31 cellular contexts compared by ENCODE assay signal in genomic region chr7:17966706-17967105, GRCh38. TPM values are rescaled to one million over a fixed set of nuclear protein-coding genes. Genes with fewer than 3 reads are reported as not detected.
DNase-seq lines count a peak whose midpoint lies in the region; ATAC-seq and TF ChIP-seq lines count a peak whose summit lies in the region.
"Had no signal": no experiment of that assay in that cellular context is flagged by ENCODE, and none has a peak within 500 bp of the region (broad histone marks: within the 10 kb centered on the region; RNA-seq: fewer than 3 reads in every experiment).

No MANE protein-coding gene starts in this region.

- H3K9me3 Mint-ChIP-seq in natural killer cell treated with Interleukin-12 subunit alpha and Interleukin-12 subunit beta and Interleukin-15 and Interleukin-18, amount 100 ng/mL, for 72 hours, result no peaks in the 10 kb centered on the region
- H3K9me3 Mint-ChIP-seq: CD14-positive monocyte; CD4-positive, alpha-beta memory T cell; CD4-positive, alpha-beta T cell; CD8-positive, alpha-beta memory T cell; CD8-positive, alpha-beta T cell had no signal

- no peaks in the 10 kb centered on the region for H3K9me2 ChIP-seq in PC-9 (ENCODE audit: insufficient read depth)

- H2BK5ac ChIP-seq in trophoblast cell (ENCODE audit: low read depth, low read length, poor library complexity), result no peak overlapping the region

- H2AK5ac ChIP-seq in trophoblast cell (ENCODE audit: low read length), result no peak overlapping the region

- H3K36me3 ChIP-seq in PC-9 (ENCODE audit: low read depth), result no peaks in the 10 kb centered on the region
- no peaks in the 10 kb centered on the region for H3K36me3 ChIP-seq in trophoblast cell (ENCODE audit: control insufficient read depth in 1 of 2, insufficient read depth in 2 of 2, low read length in 2 of 2)
- H3K36me3 ChIP-seq: BE2C; BLaER1; BLaER1 treated with 17β-estradiol and CSF1 and Interleukin-3, amounts not matched to agents 10 nM and 100 nM had no signal

- DNase-seq in PC-9, result no peak
- DNase-seq in trophoblast cell, result peak; percentile 52 to 71
- no peak for DNase-seq in natural killer cell treated with Interleukin-12 subunit alpha and Interleukin-12 subunit beta and Interleukin-15 and Interleukin-18, amount 100 ng/mL, for 72 hours (ENCODE audit: low spot score)
- DNase-seq: 8988T; ACHN; AML-193; BE2C; C1 segment of cervical spinal cord; Caco-2; Calu3; CD4-positive, alpha-beta memory T cell; CD4-positive, alpha-beta T cell; CD4-positive, CD25-positive, alpha-beta regulatory T cell; CD8-positive, alpha-beta memory T cell; CD8-positive, alpha-beta T cell; COR-L47; DMS 273 treated with DMSO at 0.1 percent for 48 hours; DMS153; DMS53; DMS79; DMS79 treated with DMSO at 0.1 percent for 48 hours; DND-41; EL had no signal

- H3K36me3 Mint-ChIP-seq in natural killer cell treated with Interleukin-12 subunit alpha and Interleukin-12 subunit beta and Interleukin-15 and Interleukin-18, amount 100 ng/mL, for 72 hours, result no peaks in the 10 kb centered on the region
- H3K36me3 Mint-ChIP-seq: CD14-positive monocyte; CD4-positive, alpha-beta memory T cell; CD4-positive, CD25-positive, alpha-beta regulatory T cell; CD8-positive, alpha-beta memory T cell; CD8-positive, alpha-beta T cell had no signal

- no peaks in the 10 kb centered on the region for H3K4me1 Mint-ChIP-seq in natural killer cell treated with Interleukin-12 subunit alpha and Interleukin-12 subunit beta and Interleukin-15 and Interleukin-18, amount 100 ng/mL, for 72 hours (ENCODE audit: low read depth in 2 of 2)
- H3K4me1 Mint-ChIP-seq: B cell; CD14-positive monocyte; CD4-positive, alpha-beta memory T cell; CD4-positive, CD25-positive, alpha-beta regulatory T cell; CD8-positive, alpha-beta memory T cell had no signal

- H4K8ac ChIP-seq in trophoblast cell (ENCODE audit: low read depth, low read length), result no peak overlapping the region

- H3K79me2 ChIP-seq in PC-9 (ENCODE audit: low read depth) (no peaks in the 10 kb centered on the region), trophoblast cell (ENCODE audit: control insufficient read depth, insufficient read depth, low read length, poor library complexity) (no peaks in the 10 kb centered on the region)

- H3K9me3 ChIP-seq in PC-9 (ENCODE audit: insufficient read depth, low read depth) (0 out of 2 replicates have a peak, but pooled peaks cover 8% of the 10 kb centered on the region), trophoblast cell (ENCODE audit: insufficient read depth, low read depth, low read length) (no peaks in the 10 kb centered on the region)
- H3K9me3 ChIP-seq: BE2C; BLaER1; BLaER1 treated with 17β-estradiol and CSF1 and Interleukin-3, amounts not matched to agents 10 nM and 100 nM; Caco-2 had no signal

- intact Hi-C loops in PC-9 (cut with micrococcal nuclease; ENCODE audit: unreplicated experiment), result no loop called here

- ATAC-seq in natural killer cell treated with Interleukin-12 subunit alpha and Interleukin-12 subunit beta and Interleukin-15 and Interleukin-18, amount 100 ng/mL, for 72 hours, result no peak
- ATAC-seq in GM21619 (IDR thresholded peaks at IDR 0.05; ENCODE audit: unreplicated experiment), result no peak
- ATAC-seq: A549; CD8-positive, alpha-beta T cell had no signal

- no peak overlapping the region for H3K14ac ChIP-seq in trophoblast cell (ENCODE audit: low read length)

- POLR2A ChIA-PET in PC-9 (lab: Charles Lee; ENCODE audit: unreplicated experiment), result no interaction called here

- no peaks in the 10 kb centered on the region for H4K20me1 ChIP-seq in PC-9 (ENCODE audit: insufficient read depth)
- H4K20me1 ChIP-seq: BLaER1; BLaER1 treated with 17β-estradiol and CSF1 and Interleukin-3, amounts not matched to agents 10 nM and 100 nM had no signal

- CTCF ChIA-PET in PC-9 (lab: Charles Lee), result no interaction called here

- H3K4me3 ChIP-seq in PC-9, result no peak overlapping the region
- no peak overlapping the region for H3K4me3 ChIP-seq in trophoblast cell (ENCODE audit: low read depth, low read length)
- H3K4me3 ChIP-seq: A549; BLaER1; BLaER1 treated with 17β-estradiol and CSF1 and Interleukin-3, amounts not matched to agents 10 nM and 100 nM had no signal

- TF ChIP-seq CTCF in PC-9 (conservative IDR thresholded peaks at IDR 0.05), result no peak

- no peak overlapping the region for H4K12ac ChIP-seq in trophoblast cell (ENCODE audit: low read depth, low read length)

- H3K27me3 Mint-ChIP-seq in natural killer cell treated with Interleukin-12 subunit alpha and Interleukin-12 subunit beta and Interleukin-15 and Interleukin-18, amount 100 ng/mL, for 72 hours, result peaks cover 10 to 16% of the 10 kb centered on the region in 2 donors
- H3K27me3 Mint-ChIP-seq: CD4-positive, alpha-beta T cell had no signal

- H2BK12ac ChIP-seq in trophoblast cell (ENCODE audit: low read length), result no peak overlapping the region

- BruUV-seq in PC-9 (replicated peaks; lab: Mats Ljungman, UMichigan), result no TSS peak

- H4K91ac ChIP-seq in trophoblast cell (ENCODE audit: low read depth, low read length), result no peak overlapping the region

- no peak overlapping the region for H3K27ac Mint-ChIP-seq in natural killer cell treated with Interleukin-12 subunit alpha and Interleukin-12 subunit beta and Interleukin-15 and Interleukin-18, amount 100 ng/mL, for 72 hours
- H3K27ac Mint-ChIP-seq: B cell; CD14-positive monocyte; CD4-positive, alpha-beta memory T cell; CD4-positive, alpha-beta T cell; CD4-positive, CD25-positive, alpha-beta regulatory T cell; CD8-positive, alpha-beta T cell had no signal

- no peak overlapping the region for H3K4me2 ChIP-seq in PC-9
- no peak overlapping the region for H3K4me2 ChIP-seq in trophoblast cell (ENCODE audit: low read length)
- H3K4me2 ChIP-seq: A549; BLaER1; BLaER1 treated with 17β-estradiol and CSF1 and Interleukin-3, amounts not matched to agents 10 nM and 100 nM had no signal

- H3K9ac ChIP-seq in trophoblast cell (ENCODE audit: low read length), result no peak overlapping the region
- H3K9ac ChIP-seq: BLaER1; BLaER1 treated with 17β-estradiol and CSF1 and Interleukin-3, amounts not matched to agents 10 nM and 100 nM had no signal

- no peaks in the 10 kb centered on the region for H3K79me1 ChIP-seq in trophoblast cell (ENCODE audit: low read length)

- no peak overlapping the region for H3K23ac ChIP-seq in trophoblast cell (ENCODE audit: low read length)

- 0 out of 2 replicates have a peak overlapping the region, but pooled peaks have one; percentile 5 for H2AFZ ChIP-seq in PC-9
- H2AFZ ChIP-seq in trophoblast cell (ENCODE audit: insufficient read depth, low read length, poor library complexity), result no peak overlapping the region

- H3K4me1 ChIP-seq in PC-9 (replicated peaks; ENCODE audit: insufficient read depth), result 0 out of 2 replicates have a peak, but pooled peaks cover 7% of the 10 kb centered on the region
- no peaks in the 10 kb centered on the region for H3K4me1 ChIP-seq in trophoblast cell (ENCODE audit: control insufficient read depth in 1 of 2, insufficient read depth in 2 of 2, low read length in 2 of 2)
- H3K4me1 ChIP-seq: A549, BE2C, BLaER1 had no signal

- H2BK120ac ChIP-seq in trophoblast cell (ENCODE audit: insufficient read depth, low read length, poor library complexity), result no peak overlapping the region

- no peaks in the 10 kb centered on the region for H3F3A ChIP-seq in PC-9 (ENCODE audit: insufficient read depth, low read depth)

- H3K4ac ChIP-seq in trophoblast cell (ENCODE audit: low read depth, low read length), result no peak overlapping the region

- WGBS in trophoblast cell (ENCODE audit: extremely low coverage, insufficient coverage, insufficient read length), result no CpG with 5 or more reads among the region's 3 CpGs

- H3K27me3 ChIP-seq in PC-9 (ENCODE audit: insufficient read depth, low read depth) (no peaks in the 10 kb centered on the region), trophoblast cell (ENCODE audit: insufficient read depth, low read length) (no peaks in the 10 kb centered on the region)
- H3K27me3 ChIP-seq: BE2C; BLaER1; BLaER1 treated with 17β-estradiol and CSF1 and Interleukin-3, amounts not matched to agents 10 nM and 100 nM had no signal

- no peak overlapping the region for H3K4me3 Mint-ChIP-seq in natural killer cell treated with Interleukin-12 subunit alpha and Interleukin-12 subunit beta and Interleukin-15 and Interleukin-18, amount 100 ng/mL, for 72 hours
- H3K4me3 Mint-ChIP-seq: B cell; CD14-positive monocyte; CD4-positive, alpha-beta memory T cell; CD4-positive, alpha-beta T cell; CD4-positive, CD25-positive, alpha-beta regulatory T cell; CD8-positive, alpha-beta memory T cell; CD8-positive, alpha-beta T cell had no signal

- no peak overlapping the region for H3K18ac ChIP-seq in trophoblast cell (ENCODE audit: low read length)

- H3K27ac ChIP-seq in PC-9 (no peak overlapping the region), trophoblast cell (ENCODE audit: low read depth, low read length) (no peak overlapping the region)
- H3K27ac ChIP-seq: 22Rv1; A549; BLaER1; BLaER1 treated with 17β-estradiol and CSF1 and Interleukin-3, amounts not matched to agents 10 nM and 100 nM; C4-2B had no signal

RNA-seq across cellular contexts. Expression of gene SNX13, which starts 26.4 kb away (rescaled TPM):
- total RNA-seq in PC-9 (2021), result 48.8 and 56.3 TPM in 2 replicates
- 29.8 and 31.6 TPM in 2 replicates for polyA plus RNA-seq in trophoblast cell (2013)
- total RNA-seq in natural killer cell treated with Interleukin-12 subunit alpha and Interleukin-12 subunit beta and Interleukin-15 and Interleukin-18, amount 100 ng/mL, for 72 hours, result 10 to 100 TPM; 32.2 to 34.2 TPM

Comparison
In these comparisons a context has a peak if more than half of its experiments do, and no peak if none do; other contexts are left out.
1. DNase-seq: peak in trophoblast cell (2 of 2); none in PC-9 (0 of 2) and natural killer cell treated with Interleukin-12 subunit alpha and Interleukin-12 subunit beta and Interleukin-15 and Interleukin-18, amount 100 ng/mL, for 72 hours (single experiment).